Comparison of ENCODE assay signal across 9 cellular contexts in the genomic region with DNA sequence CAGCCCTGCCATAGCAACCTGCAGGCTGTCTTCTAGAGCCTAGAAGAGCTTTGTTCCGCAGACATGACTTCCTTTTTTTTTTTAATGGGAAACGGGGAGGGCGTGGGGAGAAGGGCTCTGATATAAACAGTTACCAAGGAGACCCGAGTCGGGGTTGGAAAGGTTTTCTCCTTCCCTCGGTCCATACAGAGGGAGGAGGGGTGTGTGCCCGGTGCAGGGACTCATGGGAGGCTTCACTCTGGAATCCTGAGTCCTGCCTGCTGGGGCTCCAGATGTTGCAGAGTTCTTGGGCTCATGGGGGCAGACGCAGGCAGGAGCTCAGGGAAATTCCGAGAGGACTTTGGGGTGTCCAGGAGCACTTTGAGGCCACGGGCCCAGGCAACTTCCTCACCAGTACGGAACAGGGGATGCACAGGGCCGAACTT. TPM values are rescaled to one million over a fixed set of nuclear protein-coding genes. Genes with fewer than 3 reads are reported as not detected.
A peak's percentile ranks its signal among the peaks of the same experiment; 100 is the strongest.
DNase-seq lines count a peak whose midpoint lies in the region; ATAC-seq, FAIRE-seq and TF ChIP-seq lines count a peak whose summit lies in the region.
"Had no signal": no experiment of that assay in that cellular context is flagged by ENCODE, and none has a peak within 500 bp of the region (broad histone marks: within the 10 kb centered on the region; RNA-seq: fewer than 3 reads in every experiment).

No MANE protein-coding gene starts in this region.

- H3K27me3 ChIP-seq in AG04450 (ENCODE audit: control insufficient read depth, insufficient read depth, low read length) (no peaks in the 10 kb centered on the region), ectodermal cell (ENCODE audit: control insufficient read depth, insufficient read depth, low read length, poor library complexity, severe bottlenecking) (no peaks in the 10 kb centered on the region), muscle layer of duodenum (ENCODE audit: low read depth, low read length) (no peaks in the 10 kb centered on the region)
- H3K27me3 ChIP-seq: brain microvascular endothelial cell had no signal

- TF ChIP-seq POLR2A in H54 (IDR thresholded peaks at IDR 0.05; ENCODE audit: low read depth, low read length), result no peak

- DNase-seq in AG04450 (ENCODE audit: low read depth, low spot score) (peak; percentile 8), NCI-H2029 treated with DMSO at 0.1 percent for 48 hours (lab: John Stamatoyannopoulos, UW) (peak; percentile 33), H54 (ENCODE audit: insufficient read length, low spot score) (no peak), SW 1271 (lab: John Stamatoyannopoulos, UW) (no peak)
- DNase-seq: brain microvascular endothelial cell had no signal

- no peak for ATAC-seq in GM21367 (IDR thresholded peaks at IDR 0.05; ENCODE audit: unreplicated experiment)
- ATAC-seq in GM19351 (IDR thresholded peaks at IDR 0.05; ENCODE audit: unreplicated experiment), result no peak

- H3K36me3 ChIP-seq in ectodermal cell (ENCODE audit: control insufficient read depth, insufficient read depth, low read length) (no peaks in the 10 kb centered on the region), muscle layer of duodenum (ENCODE audit: control insufficient read depth in 1 of 2, insufficient read depth in 2 of 2, low read length in 2 of 2) (peaks cover 3% of the 10 kb centered on the region in 2 donors)

- POLR2A ChIA-PET in AG04450 (lab: Yijun Ruan, JAX), result no interaction called here

- H3K4me1 ChIP-seq in ectodermal cell (ENCODE audit: control insufficient read depth, insufficient read depth, low read length) (peaks cover 48% of the 10 kb centered on the region), muscle layer of duodenum (ENCODE audit: control insufficient read depth in 1 of 2, insufficient read depth in 2 of 2, low read length in 2 of 2) (peaks cover 27 to 57% of the 10 kb centered on the region in 2 donors)

- CTCF ChIA-PET in AG04450 (lab: Charles Lee), result interaction anchor here (1.0 kb wide), 1 partner anchor 192 kb away, joined by 3 read pairs; no protein-coding TSS in a partner anchor

- no peak for TF ChIP-seq CTCF in AG04450 (IDR thresholded peaks at IDR 0.05; ENCODE audit: low read depth, low read length)

- H3K4me3 ChIP-seq in AG04450 (ENCODE audit: low read depth, low read length), result no peak overlapping the region
- H3K4me3 ChIP-seq in ectodermal cell (ENCODE audit: insufficient read depth, low read depth, low read length), result no peak overlapping the region
- H3K4me3 ChIP-seq in muscle layer of duodenum (ENCODE audit: low read depth in 1 of 2, low read length in 2 of 2), result peak overlapping the region in 1 of 2 donors; percentile 27

- no peaks in the 10 kb centered on the region for H3K9me3 ChIP-seq in AG04450 (ENCODE audit: control insufficient read depth, insufficient read depth, low read length)
- H3K9me3 ChIP-seq in ectodermal cell (ENCODE audit: control insufficient read depth, low read length), result no peaks in the 10 kb centered on the region
- no peaks in the 10 kb centered on the region for H3K9me3 ChIP-seq in muscle layer of duodenum (ENCODE audit: control insufficient read depth in 1 of 2, low read length in 2 of 2)

- no peak overlapping the region for H3K27ac ChIP-seq in AG04450 (ENCODE audit: low read depth, low read length)
- peak overlapping the region; percentile 74 for H3K27ac ChIP-seq in ectodermal cell (ENCODE audit: insufficient read depth, low read depth, low read length, poor library complexity, severe bottlenecking)
- H3K27ac ChIP-seq in muscle layer of duodenum (ENCODE audit: low read length), result peak overlapping the region; percentile 56
- H3K27ac ChIP-seq: brain microvascular endothelial cell had no signal

- FAIRE-seq in H54 (lab: Jason Lieb, UNC), result no peak

- WGBS in ectodermal cell, 2 experiments, result 77 to 82% methylated on average over 12 of the region's 12 CpGs

RNA-seq across cellular contexts. Expression of a gene that starts 26.8 kb away (rescaled TPM):
- 46.3 and 59.1 TPM in 2 replicates for polyA plus RNA-seq in AG04450 (2011; rRNA removed)
- 61.0 and 64.2 TPM in 2 replicates for polyA minus RNA-seq in AG04450 (2011; rRNA and poly(A)+ RNA removed)
- polyA plus RNA-seq in ectodermal cell (2013, experiment 1 of 4), result 24.8 TPM
- polyA plus RNA-seq in ectodermal cell (2013, experiment 2 of 4), result 26.5 TPM
- polyA plus RNA-seq in ectodermal cell (2013, experiment 3 of 4), result 27.3 TPM
- polyA plus RNA-seq in ectodermal cell (2013, experiment 4 of 4), result 22.9 TPM

RNA-seq across cellular contexts. Expression of a gene that starts 52.6 kb away (rescaled TPM):
- polyA plus RNA-seq in AG04450 (2011; rRNA removed), result 39.0 and 46.5 TPM in 2 replicates
- 39.8 and 57.0 TPM in 2 replicates for polyA minus RNA-seq in AG04450 (2011; rRNA and poly(A)+ RNA removed)
- 75.1 TPM for polyA plus RNA-seq in ectodermal cell (2013, experiment 1 of 4)
- polyA plus RNA-seq in ectodermal cell (2013, experiment 2 of 4), result 83.4 TPM
- 58.0 TPM for polyA plus RNA-seq in ectodermal cell (2013, experiment 3 of 4)
- 66.9 TPM for polyA plus RNA-seq in ectodermal cell (2013, experiment 4 of 4)

Comparison
In these comparisons a context has a peak if more than half of its experiments do, and no peak if none do; other contexts are left out.
1. DNase-seq: peak in AG04450 (single experiment) and NCI-H2029 treated with DMSO at 0.1 percent for 48 hours (single experiment); none in H54 (single experiment) and SW 1271 (0 of 2).